Comparison of ENCODE assay signal across 1 cellular context in the genomic region with DNA sequence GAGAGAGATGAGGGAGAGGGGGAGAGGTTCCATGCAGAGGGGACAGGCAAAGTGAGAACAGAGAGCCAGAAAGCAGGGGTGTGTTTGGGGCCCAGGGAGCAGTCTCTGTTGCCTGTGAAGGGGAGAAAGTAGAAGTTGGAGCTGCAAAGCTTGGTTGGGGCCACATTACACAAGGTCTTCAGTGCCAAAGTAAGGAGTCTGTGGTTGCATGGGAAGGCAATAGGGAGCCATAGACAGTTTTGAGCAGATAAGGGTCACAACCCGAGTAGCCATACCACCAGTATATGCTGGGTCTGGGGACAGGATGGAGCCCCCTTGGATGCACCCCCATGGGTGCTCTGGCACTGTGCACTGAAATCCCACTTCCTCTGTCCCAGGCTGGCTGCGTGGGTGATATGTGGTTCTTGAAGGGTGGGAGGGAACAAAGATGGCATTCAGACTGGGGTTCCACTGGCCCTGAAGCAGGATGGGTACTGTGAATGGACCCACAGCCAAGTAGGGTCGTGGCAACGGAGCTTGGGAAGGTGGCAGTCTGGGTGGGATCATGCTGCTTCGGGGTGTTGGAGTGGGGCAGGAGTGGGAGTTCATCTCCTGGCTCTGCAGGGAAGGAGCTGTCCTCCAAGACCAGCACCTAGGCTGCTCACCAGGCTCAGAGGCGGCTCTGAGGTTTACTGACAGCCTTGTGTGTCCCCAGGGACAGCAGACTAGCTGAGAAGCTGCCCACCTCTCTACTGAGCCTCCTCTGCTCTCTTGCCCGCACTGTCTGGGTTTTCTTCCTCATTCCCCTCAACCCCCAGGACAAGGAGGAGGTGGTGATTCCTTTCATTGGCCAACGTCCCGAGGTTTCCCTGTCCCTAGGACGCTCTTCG.
A peak's percentile ranks its signal among the peaks of the same experiment; 100 is the strongest.
TF ChIP-seq lines count a peak whose summit lies in the region.

No MANE protein-coding gene starts in this region.

TF ChIP-seq in K562, 482 proteins besides CTCF, POLR2A, EP300 and RAD21:
- TF ChIP-seq SPI1 (IDR thresholded peaks at IDR 0.05; ENCODE audit: borderline replicate concordance, low read depth, low read length) = 0 out of 2 replicates have a peak, but pooled peaks have one; percentile 24
- TF ChIP-seq FOXA3 (CRISPR knock-in tag; conservative IDR thresholded peaks at IDR 0.05 in 1 of 2, IDR thresholded peaks at IDR 0.05 in 1 of 2) = peak in 1 of 2 experiments; percentile 49; a peak in 1 of 4 replicates
- peak; percentile 61 for TF ChIP-seq RBM25 (IDR thresholded peaks at IDR 0.05; ENCODE audit: low read depth, low read length, severe bottlenecking)
- no peak for TF ChIP-seq NCOA6 (IDR thresholded peaks at IDR 0.05)
- no peak for TF ChIP-seq NR4A1 (CRISPR knock-in tag; IDR thresholded peaks at IDR 0.05)
- no peak for TF ChIP-seq NR4A1 (tag; IDR thresholded peaks at IDR 0.05)
- TF ChIP-seq, protein P1, sequence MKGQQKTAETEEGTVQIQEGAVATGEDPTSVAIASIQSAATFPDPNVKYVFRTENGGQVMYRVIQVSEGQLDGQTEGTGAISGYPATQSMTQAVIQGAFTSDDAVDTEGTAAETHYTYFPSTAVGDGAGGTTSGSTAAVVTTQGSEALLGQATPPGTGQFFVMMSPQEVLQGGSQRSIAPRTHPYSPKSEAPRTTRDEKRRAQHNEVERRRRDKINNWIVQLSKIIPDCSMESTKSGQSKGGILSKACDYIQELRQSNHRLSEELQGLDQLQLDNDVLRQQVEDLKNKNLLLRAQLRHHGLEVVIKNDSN (CRISPR knock-in tag; IDR thresholded peaks at IDR 0.05) = 0 out of 2 replicates have a peak, but pooled peaks have one; percentile 15
